In genomic region chr17:71975998-71976649, GRCh38 we compare ENCODE assay signal across 8 cellular contexts.
A peak's percentile ranks its signal among the peaks of the same experiment; 100 is the strongest.
DNase-seq lines count a peak whose midpoint lies in the region; ATAC-seq and TF ChIP-seq lines count a peak whose summit lies in the region.

No MANE protein-coding gene starts in this region.

- H3K36me3 ChIP-seq in CD8-positive, alpha-beta T cell (ENCODE audit: insufficient read depth, low read length) = no peaks in the 10 kb centered on the region

- H3K4me3 ChIP-seq in fibroblast of mammary gland (ENCODE audit: control insufficient read depth, low read depth, low read length) = no peak overlapping the region
- no peak overlapping the region for H3K4me3 ChIP-seq in CD8-positive, alpha-beta T cell (ENCODE audit: low read depth, low read length)

- H3K27me3 Mint-ChIP-seq in neural crest cell (ENCODE audit: low read depth) = no peaks in the 10 kb centered on the region
- H3K27me3 Mint-ChIP-seq in CD8-positive, alpha-beta T cell (ENCODE audit: low read depth) = no peaks in the 10 kb centered on the region
- H3K27me3 Mint-ChIP-seq in activated CD4-positive, alpha-beta T cell treated with anti-CD3 and anti-CD28 coated beads, Interleukin-2, amount 10 ng/mL, durations not matched to agents 24 days and 14 days = no peaks in the 10 kb centered on the region

- no peak overlapping the region for H3K27ac ChIP-seq in CD8-positive, alpha-beta T cell (ENCODE audit: low read depth, low read length)

- peaks cover 14% of the 10 kb centered on the region for H3K4me1 Mint-ChIP-seq in neural crest cell
- no peaks in the 10 kb centered on the region for H3K4me1 Mint-ChIP-seq in CD8-positive, alpha-beta T cell (ENCODE audit: low read depth)
- peaks cover 2% of the 10 kb centered on the region for H3K4me1 Mint-ChIP-seq in activated CD4-positive, alpha-beta T cell treated with anti-CD3 and anti-CD28 coated beads, Interleukin-2, amount 10 ng/mL, durations not matched to agents 24 days and 14 days

- H3K4me1 ChIP-seq in CD8-positive, alpha-beta T cell (ENCODE audit: insufficient read depth, low read length) = no peaks in the 10 kb centered on the region

- intact Hi-C loops in CD8-positive, alpha-beta T cell (cut with DNase I, micrococcal nuclease) = no loop called here
- intact Hi-C loops in activated CD4-positive, alpha-beta T cell treated with anti-CD3 and anti-CD28 coated beads, Interleukin-2, amount 10 ng/mL, durations not matched to agents 24 days and 14 days (cut with micrococcal nuclease) = no loop called here

- CTCF ChIA-PET in CD8-positive, alpha-beta T cell (lab: Charles Lee) = no interaction called here

- POLR2A ChIA-PET in CD8-positive, alpha-beta T cell (lab: Charles Lee) = no interaction called here

- TF ChIP-seq CTCF in AG09319 (IDR thresholded peaks at IDR 0.05; ENCODE audit: low read depth, low read length) (no peak), fibroblast of mammary gland (conservative IDR thresholded peaks at IDR 0.05; ENCODE audit: control insufficient read depth, insufficient read depth, low read depth, low read length) (no peak), neural crest cell (conservative IDR thresholded peaks at IDR 0.05) (no peak)
- no peak for TF ChIP-seq CTCF in CD8-positive, alpha-beta T cell (IDR thresholded peaks at IDR 0.05)

- DNase-seq in AG09319 (ENCODE audit: extremely low read depth, low read depth) = peak; percentile 96
- peak; percentile 97 for DNase-seq in RPMI7951 (ENCODE audit: low read depth)
- DNase-seq in fibroblast of mammary gland (ENCODE audit: low read depth) = peak; percentile 93
- DNase-seq in neural crest cell (ENCODE audit: low read depth, low spot score) = peak; percentile 13
- no peak for DNase-seq in CD8-positive, alpha-beta T cell
- DNase-seq in activated CD4-positive, alpha-beta T cell treated with anti-CD3 and anti-CD28 coated beads, Interleukin-2, amount 10 ng/mL, durations not matched to agents 24 days and 14 days = no peak
- no peak for DNase-seq in RPMI8226

- H3K27me3 ChIP-seq in CD8-positive, alpha-beta T cell (ENCODE audit: insufficient read depth, low read length) = no peaks in the 10 kb centered on the region

- ATAC-seq in HG02973 (IDR thresholded peaks at IDR 0.05; ENCODE audit: unreplicated experiment) = no peak
- no peak for ATAC-seq in CD8-positive, alpha-beta T cell

- H3K27ac Mint-ChIP-seq in neural crest cell (ENCODE audit: unreplicated experiment) = no peak overlapping the region
- no peak overlapping the region for H3K27ac Mint-ChIP-seq in CD8-positive, alpha-beta T cell
- H3K27ac Mint-ChIP-seq in activated CD4-positive, alpha-beta T cell treated with anti-CD3 and anti-CD28 coated beads, Interleukin-2, amount 10 ng/mL, durations not matched to agents 24 days and 14 days = no peak overlapping the region

- no peak overlapping the region for H3K4me3 Mint-ChIP-seq in neural crest cell
- H3K4me3 Mint-ChIP-seq in CD8-positive, alpha-beta T cell = no peak overlapping the region
- no peak overlapping the region for H3K4me3 Mint-ChIP-seq in activated CD4-positive, alpha-beta T cell treated with anti-CD3 and anti-CD28 coated beads, Interleukin-2, amount 10 ng/mL, durations not matched to agents 24 days and 14 days

- H3K9me3 ChIP-seq in CD8-positive, alpha-beta T cell (ENCODE audit: low read length) = no peaks in the 10 kb centered on the region

- peaks cover 3% of the 10 kb centered on the region for H3K9me3 Mint-ChIP-seq in neural crest cell
- peaks cover 2% of the 10 kb centered on the region for H3K9me3 Mint-ChIP-seq in CD8-positive, alpha-beta T cell
- H3K9me3 Mint-ChIP-seq in activated CD4-positive, alpha-beta T cell treated with anti-CD3 and anti-CD28 coated beads, Interleukin-2, amount 10 ng/mL, durations not matched to agents 24 days and 14 days = peaks cover 12% of the 10 kb centered on the region

- no peaks in the 10 kb centered on the region for H3K36me3 Mint-ChIP-seq in neural crest cell (ENCODE audit: low read depth)
- no peaks in the 10 kb centered on the region for H3K36me3 Mint-ChIP-seq in CD8-positive, alpha-beta T cell
- H3K36me3 Mint-ChIP-seq in activated CD4-positive, alpha-beta T cell treated with anti-CD3 and anti-CD28 coated beads, Interleukin-2, amount 10 ng/mL, durations not matched to agents 24 days and 14 days (ENCODE audit: low read depth) = no peaks in the 10 kb centered on the region

Comparison
In these comparisons a context has a peak if more than half of its experiments do, and no peak if none do; other contexts are left out.
1. DNase-seq: peak in AG09319 (single experiment), RPMI7951 (single experiment), fibroblast of mammary gland (single experiment) and neural crest cell (single experiment); none in CD8-positive, alpha-beta T cell (0 of 7), activated CD4-positive, alpha-beta T cell treated with anti-CD3 and anti-CD28 coated beads, Interleukin-2, amount 10 ng/mL, durations not matched to agents 24 days and 14 days (single experiment) and RPMI8226 (single experiment).